In the genomic region with DNA sequence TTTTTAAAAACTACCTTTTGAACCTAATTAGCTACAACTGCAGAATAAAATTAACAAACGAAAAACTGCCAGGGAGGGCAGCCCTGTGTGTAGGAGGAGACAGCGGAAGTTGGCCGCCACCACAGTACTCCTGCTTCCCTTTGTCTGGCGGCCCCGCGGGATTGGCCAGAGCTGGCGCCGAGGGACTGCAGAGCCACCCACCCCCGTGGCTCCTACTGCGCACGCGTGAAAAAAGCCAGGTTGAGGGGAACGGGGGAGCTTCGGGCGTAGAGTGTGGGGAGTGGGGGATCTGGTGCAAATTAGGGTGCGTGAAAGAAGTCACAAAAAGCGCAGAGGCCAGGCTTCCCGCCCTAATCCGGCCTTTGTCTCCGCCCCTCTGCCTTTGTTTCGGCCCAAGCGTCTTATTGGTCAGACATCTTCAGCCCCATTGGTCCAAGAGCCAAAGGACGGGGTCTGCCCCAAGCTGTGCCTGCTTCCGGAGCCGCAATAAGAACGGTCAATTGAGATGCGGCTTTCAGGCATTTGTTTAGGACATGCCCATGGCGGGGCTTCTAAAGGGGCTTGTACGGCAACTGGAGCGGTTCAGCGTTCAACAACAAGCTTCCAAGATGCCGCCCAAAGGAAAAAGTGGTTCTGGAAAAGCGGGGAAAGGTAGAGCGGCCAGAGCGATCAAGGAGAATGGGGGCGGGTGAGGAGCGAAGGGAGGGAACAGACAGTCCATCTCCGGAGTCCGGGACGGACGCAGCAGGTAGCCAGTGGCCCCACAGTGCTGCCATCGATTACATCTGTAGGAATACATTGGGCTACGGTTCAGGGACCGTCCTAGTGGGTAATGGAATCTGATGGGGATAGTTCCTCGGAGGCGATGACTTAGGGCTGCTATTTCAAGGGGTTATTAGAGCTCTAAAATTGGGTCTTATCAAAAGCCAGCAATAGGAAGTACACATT, we compare ENCODE assay signal across 8 cellular contexts. TPM values are rescaled to one million over a fixed set of nuclear protein-coding genes. Genes with fewer than 3 reads are reported as not detected.
DNase-seq lines count a peak whose midpoint lies in the region; ATAC-seq and TF ChIP-seq lines count a peak whose summit lies in the region.

TSS of gene PIN4 (plus strand) at position 580 of the 948 bp plus-strand sequence. CDS start at position 609, 29 bp downstream.

- DNase-seq in NCI-H1694 treated with DMSO at 0.1 percent for 48 hours (lab: John Stamatoyannopoulos, UW), result peak; percentile 97
- peak; percentile 62 to 72 (median 63) for DNase-seq in T-helper 17 cell
- peak; percentile 40 to 95 (median 88) for DNase-seq in anterior cingulate cortex (lab: John Stamatoyannopoulos, UW)
- peak; percentile 94 for DNase-seq in right atrium auricular region (ENCODE audit: low spot score)
- peak; percentile 84 for DNase-seq in pulmonary artery endothelial cell (ENCODE audit: low read depth, low spot score)
- DNase-seq in vagina (ENCODE audit: extremely low spot score in 2 of 2), result peak in 1 of 2 donors; percentile 94

- H3K27me3 ChIP-seq in right atrium auricular region (no peaks in the 10 kb centered on the region), vagina (no peaks in the 10 kb centered on the region)

- TF ChIP-seq POLR2A in vagina (IDR thresholded peaks at IDR 0.05), result no peak

- H3K4me3 Mint-ChIP-seq in T-helper 17 cell, result no peak within 1 kb of the TSS

- H3K36me3 ChIP-seq in right atrium auricular region, result no peaks in the 10 kb centered on the region
- H3K36me3 ChIP-seq in vagina, result no peaks in the 10 kb centered on the region

- H3K27ac Mint-ChIP-seq in T-helper 17 cell, result no peak within 1 kb of the TSS

- ATAC-seq in GM18498 (IDR thresholded peaks at IDR 0.05; ENCODE audit: unreplicated experiment) (peak; percentile 96), HG02938 (IDR thresholded peaks at IDR 0.05; ENCODE audit: unreplicated experiment) (peak; percentile 98), T-helper 17 cell (peak; percentile 92)

- TF ChIP-seq CTCF in right atrium auricular region (IDR thresholded peaks at IDR 0.05) (no peak), vagina (IDR thresholded peaks at IDR 0.05) (no peak)

- no peaks in the 10 kb centered on the region for H3K27me3 Mint-ChIP-seq in T-helper 17 cell

- intact Hi-C loops in vagina (cut with DNase I), result no loop called here

- H3K27ac ChIP-seq in right atrium auricular region, result peak within 1 kb of the TSS; percentile 54 to 74
- peak within 1 kb of the TSS; percentile 42 for H3K27ac ChIP-seq in vagina

- H3K4me3 ChIP-seq in right atrium auricular region (peak within 1 kb of the TSS; percentile 61 to 67), vagina (peak within 1 kb of the TSS; percentile 59 to 64)

- H3K4me1 Mint-ChIP-seq in T-helper 17 cell, result peaks cover 5% of the 10 kb centered on the region

- H3K36me3 Mint-ChIP-seq in T-helper 17 cell (ENCODE audit: low read depth), result no peaks in the 10 kb centered on the region

- H3K9me3 ChIP-seq in T-helper 17 cell (ENCODE audit: control insufficient read depth, low read length, poor library complexity, severe bottlenecking), result no peaks in the 10 kb centered on the region
- H3K9me3 ChIP-seq in right atrium auricular region, result no peaks in the 10 kb centered on the region
- no peaks in the 10 kb centered on the region for H3K9me3 ChIP-seq in vagina

- H3K4me1 ChIP-seq in right atrium auricular region, result peaks cover 0 to 9% of the 10 kb centered on the region in 2 donors
- H3K4me1 ChIP-seq in vagina, result peaks cover 21% of the 10 kb centered on the region

RNA-seq across cellular contexts. Expression of gene PIN4, which starts in this region (rescaled TPM):
- total RNA-seq in T-helper 17 cell, result 1 to 10 TPM; 2.6 to 3.0 TPM
- total RNA-seq in right atrium auricular region, result 10 to 100 TPM in 1 of 2 donors, 1 to 10 TPM in 1; 3.9 to 11.8 TPM
- 14.2 and 27.5 TPM in 2 replicates for total RNA-seq in pulmonary artery endothelial cell
- total RNA-seq in vagina, result 12.0 TPM
